19 cellular contexts compared by ENCODE assay signal in genomic region chr1:116852367-116852766, GRCh38.
"Had no signal": no experiment of that assay in that cellular context is flagged by ENCODE, and none has a peak within 500 bp of the region (broad histone marks: within the 10 kb centered on the region; RNA-seq: fewer than 3 reads in every experiment).

No MANE protein-coding gene starts in this region.

- H3K27ac Mint-ChIP-seq: activated CD8-positive, alpha-beta memory T cell treated with anti-CD3 and anti-CD28 coated beads, Interleukin-2, amount 10 ng/mL, durations not matched to agents 7 days and 5 days; activated naive CD8-positive, alpha-beta T cell treated with anti-CD3 and anti-CD28 coated beads, Interleukin-2, amount 10 ng/mL, durations not matched to agents 7 days and 5 days; activated T-cell treated with anti-CD3 and anti-CD28 coated beads, Interleukin-2, amount 50 U/mL, for 24 hours had no signal

- ATAC-seq: activated CD4-positive, CD25-positive, alpha-beta regulatory T cell treated with anti-CD3 and anti-CD28 coated beads, Interleukin-2, amount 50 U/mL, for 24 hours; activated CD8-positive, alpha-beta memory T cell treated with anti-CD3 and anti-CD28 coated beads, Interleukin-2, amount 10 ng/mL, durations not matched to agents 7 days and 5 days; heart left ventricle; psoas muscle; stimulated activated naive CD8-positive, alpha-beta T cell treated with anti-CD3 and anti-CD28 coated beads, Interleukin-15, Interleukin-2, amounts not matched to agents 100 U/mL and 50 U/mL, for 24 hours had no signal

- H3K27me3 ChIP-seq: foreskin keratinocyte, heart left ventricle, sigmoid colon had no signal

- DNase-seq: activated CD4-positive, alpha-beta T cell treated with anti-CD3 and anti-CD28 coated beads, Interleukin-2, amount 50 U/mL, for 48 hours; activated CD8-positive, alpha-beta memory T cell treated with anti-CD3 and anti-CD28 coated beads, Interleukin-2, amount 10 ng/mL, durations not matched to agents 7 days and 5 days; activated gamma-delta T cell; activated naive CD8-positive, alpha-beta T cell treated with anti-CD3 and anti-CD28 coated beads, Interleukin-2, amount 10 ng/mL, durations not matched to agents 7 days and 5 days; activated T-cell treated with anti-CD3 and anti-CD28 coated beads, Interleukin-2, amount 50 U/mL, for 24 hours; anterior cingulate cortex; heart left ventricle; kidney; midbrain; nucleus accumbens; psoas muscle; sigmoid colon; stimulated activated CD4-positive, alpha-beta T cell treated with anti-CD3 and anti-CD28 coated beads, Interleukin-12 subunit alpha, Interleukin-12 subunit beta, amount 100 ng/mL, for 4 hours; stimulated activated naive CD8-positive, alpha-beta T cell treated with anti-CD3 and anti-CD28 coated beads, Interleukin-15, Interleukin-2, amounts not matched to agents 100 U/mL and 50 U/mL, for 24 hours; T-helper 2 cell had no signal

- H3K9me3 ChIP-seq: heart left ventricle, psoas muscle, sigmoid colon had no signal

- H3K9me3 Mint-ChIP-seq: activated T-cell treated with anti-CD3 and anti-CD28 coated beads, Interleukin-2, amount 50 U/mL, for 24 hours had no signal

- H3K4me1 ChIP-seq: psoas muscle had no signal

- H3K27ac ChIP-seq: foreskin keratinocyte, heart left ventricle, psoas muscle, sigmoid colon had no signal

- H3K36me3 Mint-ChIP-seq: activated CD8-positive, alpha-beta memory T cell treated with anti-CD3 and anti-CD28 coated beads, Interleukin-2, amount 10 ng/mL, durations not matched to agents 7 days and 5 days had no signal

- FAIRE-seq: endothelial cell of umbilical vein, kidney, TTC549 had no signal

- H3K4me3 Mint-ChIP-seq: activated CD8-positive, alpha-beta memory T cell treated with anti-CD3 and anti-CD28 coated beads, Interleukin-2, amount 10 ng/mL, durations not matched to agents 7 days and 5 days; activated naive CD8-positive, alpha-beta T cell treated with anti-CD3 and anti-CD28 coated beads, Interleukin-2, amount 10 ng/mL, durations not matched to agents 7 days and 5 days; activated T-cell treated with anti-CD3 and anti-CD28 coated beads, Interleukin-2, amount 50 U/mL, for 24 hours had no signal

- H3K36me3 ChIP-seq: heart left ventricle, sigmoid colon had no signal

- H3K27me3 Mint-ChIP-seq: activated CD8-positive, alpha-beta memory T cell treated with anti-CD3 and anti-CD28 coated beads, Interleukin-2, amount 10 ng/mL, durations not matched to agents 7 days and 5 days; activated T-cell treated with anti-CD3 and anti-CD28 coated beads, Interleukin-2, amount 50 U/mL, for 24 hours had no signal

- H3K4me3 ChIP-seq: heart left ventricle, psoas muscle, sigmoid colon had no signal
